ENCODE assay signal across 10 cellular contexts in the genomic region with DNA sequence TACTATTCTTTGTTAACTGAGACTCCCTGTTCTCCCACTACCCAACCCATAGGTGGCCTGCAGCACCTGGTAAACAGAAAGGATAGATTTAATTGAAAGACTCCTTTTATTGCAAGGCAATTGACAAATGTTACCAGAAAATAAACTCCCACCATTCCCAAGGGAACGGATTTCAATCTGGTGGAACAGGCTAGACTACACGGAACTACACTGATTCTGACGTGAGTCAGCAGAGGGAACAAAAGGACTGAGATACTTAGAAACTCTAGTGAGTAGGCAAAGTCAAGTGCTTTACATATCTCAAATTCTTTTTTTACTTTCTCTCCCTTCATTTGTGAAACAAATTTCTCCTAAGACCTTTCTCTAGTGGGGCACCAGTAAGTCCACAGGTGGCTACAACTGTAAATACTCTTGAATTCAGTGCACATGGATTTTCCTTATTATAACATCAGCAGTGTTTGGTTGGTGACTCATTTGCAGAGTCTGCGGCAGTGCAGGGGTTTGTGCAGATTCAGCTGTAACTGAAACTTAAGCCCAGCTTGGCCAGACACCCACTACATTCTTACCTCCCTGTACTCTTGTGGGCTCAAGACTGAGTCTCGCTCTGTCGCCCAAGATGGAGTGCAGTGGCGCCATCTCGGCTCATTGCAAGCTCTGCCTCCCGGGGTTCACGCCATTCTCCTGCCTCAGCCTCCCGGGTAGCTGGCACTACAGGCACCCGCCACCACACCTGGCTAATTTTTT. TPM values are rescaled to one million over a fixed set of nuclear protein-coding genes. Genes with fewer than 3 reads are reported as not detected.
DNase-seq lines count a peak whose midpoint lies in the region; ATAC-seq and TF ChIP-seq lines count a peak whose summit lies in the region.
"Had no signal": no experiment of that assay in that cellular context is flagged by ENCODE, and none has a peak within 500 bp of the region (broad histone marks: within the 10 kb centered on the region; RNA-seq: fewer than 3 reads in every experiment).

No MANE protein-coding gene starts in this region.

- H3K9ac ChIP-seq in HCT116 (ENCODE audit: low read length), result peak overlapping the region; percentile 38

- peak overlapping the region; percentile 63 for H3K4me2 ChIP-seq in HCT116 (ENCODE audit: low read length)

- no peaks in the 10 kb centered on the region for H4K20me1 ChIP-seq in HCT116 (ENCODE audit: insufficient read depth)

- H3K9me2 ChIP-seq in HCT116 (ENCODE audit: insufficient read depth), result no peaks in the 10 kb centered on the region

- peak overlapping the region; percentile 68 for H3K27ac ChIP-seq in HCT116 (ENCODE audit: low read depth, low read length)

- TF ChIP-seq POLR2A in HCT116 (IDR thresholded peaks at IDR 0.05; ENCODE audit: borderline replicate concordance, extremely low read depth, insufficient read depth, insufficient read length), result no peak

- no peaks in the 10 kb centered on the region for H3K27me3 Mint-ChIP-seq in osteocyte (ENCODE audit: unreplicated experiment)
- H3K27me3 Mint-ChIP-seq: activated naive CD4-positive, alpha-beta T cell treated with anti-CD3 and anti-CD28 coated beads, Interleukin-2, amount 50 U/mL, for 24 hours; B cell had no signal

- TF ChIP-seq CTCF in HCT116 (IDR thresholded peaks at IDR 0.05 in 2 of 3, conservative IDR thresholded peaks at IDR 0.05 in 1 of 3; ENCODE audit: borderline replicate concordance in 1 of 3, insufficient read depth in 1 of 3, low read depth in 2 of 3, low read length in 2 of 3) (peak in 2 of 3 experiments; percentile 17 to 34; a peak in 2 of 6 replicates), LNCaP clone FGC (IDR thresholded peaks at IDR 0.05; ENCODE audit: control insufficient read depth, extremely low read depth, insufficient read depth) (peak; percentile 17; the same call in 1 of the 2 replicates), osteocyte (IDR thresholded peaks at IDR 0.05) (no peak)

- H3K4me3 ChIP-seq in HCT116 (replicated peaks in 1 of 2; ENCODE audit: low read depth in 1 of 2, low read length in 2 of 2) (peak overlapping the region in 1 of 2 experiments; percentile 28; a peak in 2 of 4 replicates), LNCaP clone FGC (ENCODE audit: low read depth, low read length) (no peak overlapping the region)

- RAD21 ChIA-PET in HCT116 (lab: Charles Lee; ENCODE audit: low non-redundant PET in 1 of 2, low total read pairs in 2 of 2, uncharacterized antibody in 2 of 2, unreplicated experiment in 2 of 2), result no interaction called here

- peak overlapping the region; percentile 88 for H3K27ac Mint-ChIP-seq in osteocyte (ENCODE audit: unreplicated experiment)
- H3K27ac Mint-ChIP-seq: activated naive CD4-positive, alpha-beta T cell treated with anti-CD3 and anti-CD28 coated beads, Interleukin-2, amount 50 U/mL, for 24 hours; B cell had no signal

- peaks cover 29 to 56% of the 10 kb centered on the region in 2 experiments for H3K4me1 ChIP-seq in HCT116 (ENCODE audit: control insufficient read depth in 1 of 2, insufficient read depth in 2 of 2, low read length in 2 of 2)

- H3K27me3 ChIP-seq in HCT116 (ENCODE audit: insufficient read depth, low read length), result no peaks in the 10 kb centered on the region

- CTCF ChIA-PET in HCT116 (lab: Charles Lee), result no interaction called here

- no peaks in the 10 kb centered on the region for H3K79me2 ChIP-seq in HCT116 (ENCODE audit: insufficient read depth, low read length)

- H3K4me1 Mint-ChIP-seq in osteocyte (ENCODE audit: unreplicated experiment), result peaks cover 57% of the 10 kb centered on the region

- no peaks in the 10 kb centered on the region for H3K36me3 Mint-ChIP-seq in osteocyte (ENCODE audit: unreplicated experiment)

- peak overlapping the region; percentile 52 for H2AFZ ChIP-seq in HCT116 (ENCODE audit: low read depth, low read length, poor library complexity, severe bottlenecking)

- no TSS peak for BruUV-seq in HCT116 (replicated peaks; lab: Mats Ljungman, UMichigan)

- H3K9me3 ChIP-seq in HCT116 (ENCODE audit: control insufficient read depth in 1 of 2, insufficient read depth in 1 of 2, low read depth in 1 of 2, low read length in 2 of 2), result no peaks in the 10 kb centered on the region

- H3K36me3 ChIP-seq in HCT116 (ENCODE audit: control insufficient read depth in 1 of 2, insufficient read depth in 2 of 2, low read length in 2 of 2), result no peaks in the 10 kb centered on the region

- peak overlapping the region; percentile 35 for H3K4me3 Mint-ChIP-seq in osteocyte (ENCODE audit: unreplicated experiment)
- H3K4me3 Mint-ChIP-seq: activated naive CD4-positive, alpha-beta T cell treated with anti-CD3 and anti-CD28 coated beads, Interleukin-2, amount 50 U/mL, for 24 hours; B cell had no signal

- intact Hi-C loops in HCT116 (cut with micrococcal nuclease), result no loop called here

- H3K9me3 Mint-ChIP-seq in osteocyte (ENCODE audit: unreplicated experiment), result no peaks in the 10 kb centered on the region
- H3K9me3 Mint-ChIP-seq: activated naive CD4-positive, alpha-beta T cell treated with anti-CD3 and anti-CD28 coated beads, Interleukin-2, amount 50 U/mL, for 24 hours had no signal

- peak; percentile 83 for ATAC-seq in HCT116

- DNase-seq in NCI-H1417 (lab: John Stamatoyannopoulos, UW) (peak in 2 of 3 experiments; percentile 9 to 36), NCI-H1417 treated with DMSO at 0.1 percent for 48 hours (lab: John Stamatoyannopoulos, UW) (no peak), HCT116 (ENCODE audit: low read depth, low spot score) (peak; percentile 86), LNCaP clone FGC (ENCODE audit: low read depth) (peak; percentile 28), brain pericyte (ENCODE audit: low read depth, low spot score) (peak; percentile 79), osteocyte (ENCODE audit: extremely low spot score, unreplicated experiment) (no peak), GM19238 (ENCODE audit: insufficient read length, low spot score) (no peak)
- DNase-seq in stimulated activated CD8-positive, alpha-beta memory T cell treated with anti-CD3 and anti-CD28 coated beads, Interleukin-4, amount 100 ng/mL, for 48 hours, result no peak

- POLR2A ChIA-PET in HCT116 (lab: Charles Lee), result interaction anchor here (1.3 kb wide), 1 partner anchor 41 kb away, joined by 4 read pairs; a partner anchor contains a TSS

- TF ChIP-seq RAD21 in HCT116 (IDR thresholded peaks at IDR 0.05; ENCODE audit: low read depth), result peak; percentile 17

TF ChIP-seq in HCT116, 20 proteins besides CTCF, POLR2A, EP300 and RAD21 (continues in another document):
- TF ChIP-seq, protein P1, sequence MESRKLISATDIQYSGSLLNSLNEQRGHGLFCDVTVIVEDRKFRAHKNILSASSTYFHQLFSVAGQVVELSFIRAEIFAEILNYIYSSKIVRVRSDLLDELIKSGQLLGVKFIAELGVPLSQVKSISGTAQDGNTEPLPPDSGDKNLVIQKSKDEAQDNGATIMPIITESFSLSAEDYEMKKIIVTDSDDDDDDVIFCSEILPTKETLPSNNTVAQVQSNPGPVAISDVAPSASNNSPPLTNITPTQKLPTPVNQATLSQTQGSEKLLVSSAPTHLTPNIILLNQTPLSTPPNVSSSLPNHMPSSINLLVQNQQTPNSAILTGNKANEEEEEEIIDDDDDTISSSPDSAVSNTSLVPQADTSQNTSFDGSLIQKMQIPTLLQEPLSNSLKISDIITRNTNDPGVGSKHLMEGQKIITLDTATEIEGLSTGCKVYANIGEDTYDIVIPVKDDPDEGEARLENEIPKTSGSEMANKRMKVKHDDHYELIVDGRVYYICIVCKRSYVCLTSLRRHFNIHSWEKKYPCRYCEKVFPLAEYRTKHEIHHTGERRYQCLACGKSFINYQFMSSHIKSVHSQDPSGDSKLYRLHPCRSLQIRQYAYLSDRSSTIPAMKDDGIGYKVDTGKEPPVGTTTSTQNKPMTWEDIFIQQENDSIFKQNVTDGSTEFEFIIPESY (IDR thresholded peaks at IDR 0.05; ENCODE audit: extremely low read depth, insufficient replicate concordance, low read length), result no peak
- TF ChIP-seq ELF1 (IDR thresholded peaks at IDR 0.05; ENCODE audit: borderline replicate concordance, low read depth) (no peak), EZH2 (IDR thresholded peaks at IDR 0.05) (no peak), YY1 (IDR thresholded peaks at IDR 0.05; ENCODE audit: extremely low read depth, insufficient replicate concordance, low read depth, low read length) (peak; percentile 22), EGR1 (IDR thresholded peaks at IDR 0.05; ENCODE audit: low read depth) (peak; percentile 40; the same call in 1 of the 2 replicates), CBX3 (IDR thresholded peaks at IDR 0.05; ENCODE audit: low read depth) (peak; percentile 78), SIN3A (IDR thresholded peaks at IDR 0.05; ENCODE audit: low read depth) (no peak), SP1 (IDR thresholded peaks at IDR 0.05; ENCODE audit: low read depth) (peak; percentile 88), EZH2phosphoT487 (IDR thresholded peaks at IDR 0.05; ENCODE audit: borderline replicate concordance) (no peak), ZNF274 (IDR thresholded peaks at IDR 0.05; ENCODE audit: low read depth, low read length) (no peak)
- TF ChIP-seq, protein P2, sequence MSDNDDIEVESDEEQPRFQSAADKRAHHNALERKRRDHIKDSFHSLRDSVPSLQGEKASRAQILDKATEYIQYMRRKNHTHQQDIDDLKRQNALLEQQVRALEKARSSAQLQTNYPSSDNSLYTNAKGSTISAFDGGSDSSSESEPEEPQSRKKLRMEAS (IDR thresholded peaks at IDR 0.05), result peak; percentile 56; the same call in 1 of the 2 replicates

RNA-seq across cellular contexts. Expression of a gene that starts 34.3 kb away (rescaled TPM):
- not detected for total RNA-seq in HCT116 (2021; ENCODE audit: unreplicated experiment)
- not detected in 2 replicates for polyA plus RNA-seq in HCT116 (2012)
- total RNA-seq in osteocyte, result not detected in 2 replicates

RNA-seq across cellular contexts. Expression of a gene that starts 40.8 kb away (rescaled TPM):
- total RNA-seq in HCT116 (2021; ENCODE audit: unreplicated experiment), result 44.2 TPM
- polyA plus RNA-seq in HCT116 (2012), result 30.7 and 39.2 TPM in 2 replicates
- 45.0 and 48.1 TPM in 2 replicates for total RNA-seq in osteocyte

Comparison
In these comparisons a context has a peak if more than half of its experiments do, and no peak if none do; other contexts are left out.
1. DNase-seq: peak in NCI-H1417 (2 of 3), HCT116 (single experiment), LNCaP clone FGC (single experiment) and brain pericyte (single experiment); none in NCI-H1417 treated with DMSO at 0.1 percent for 48 hours (single experiment), osteocyte (single experiment), GM19238 (single experiment) and stimulated activated CD8-positive, alpha-beta memory T cell treated with anti-CD3 and anti-CD28 coated beads, Interleukin-4, amount 100 ng/mL, for 48 hours (single experiment).